ENCODE assay signal across 2 cellular contexts in genomic region chr12:118053071-118053985, GRCh38.
A peak's percentile ranks its signal among the peaks of the same experiment; 100 is the strongest.
TF ChIP-seq lines count a peak whose summit lies in the region.

No MANE protein-coding gene starts in this region.

TF ChIP-seq in SK-N-SH, 30 proteins besides CTCF, POLR2A, EP300 and RAD21:
- TF ChIP-seq YY1 (IDR thresholded peaks at IDR 0.05; ENCODE audit: low read depth) (no peak), JUND (IDR thresholded peaks at IDR 0.05) (no peak), CHD2 (IDR thresholded peaks at IDR 0.05; ENCODE audit: low read length, partially characterized antibody) (no peak)

TF ChIP-seq in endothelial cell of umbilical vein, 7 proteins besides CTCF, POLR2A, EP300 and RAD21:
- TF ChIP-seq MAX (IDR thresholded peaks at IDR 0.05; ENCODE audit: insufficient read depth, insufficient read length) (no peak), FOS (IDR thresholded peaks at IDR 0.05; ENCODE audit: borderline replicate concordance, insufficient read depth, low read length) (peak; percentile 9)
